8 cellular contexts compared by ENCODE assay signal in the genomic region with DNA sequence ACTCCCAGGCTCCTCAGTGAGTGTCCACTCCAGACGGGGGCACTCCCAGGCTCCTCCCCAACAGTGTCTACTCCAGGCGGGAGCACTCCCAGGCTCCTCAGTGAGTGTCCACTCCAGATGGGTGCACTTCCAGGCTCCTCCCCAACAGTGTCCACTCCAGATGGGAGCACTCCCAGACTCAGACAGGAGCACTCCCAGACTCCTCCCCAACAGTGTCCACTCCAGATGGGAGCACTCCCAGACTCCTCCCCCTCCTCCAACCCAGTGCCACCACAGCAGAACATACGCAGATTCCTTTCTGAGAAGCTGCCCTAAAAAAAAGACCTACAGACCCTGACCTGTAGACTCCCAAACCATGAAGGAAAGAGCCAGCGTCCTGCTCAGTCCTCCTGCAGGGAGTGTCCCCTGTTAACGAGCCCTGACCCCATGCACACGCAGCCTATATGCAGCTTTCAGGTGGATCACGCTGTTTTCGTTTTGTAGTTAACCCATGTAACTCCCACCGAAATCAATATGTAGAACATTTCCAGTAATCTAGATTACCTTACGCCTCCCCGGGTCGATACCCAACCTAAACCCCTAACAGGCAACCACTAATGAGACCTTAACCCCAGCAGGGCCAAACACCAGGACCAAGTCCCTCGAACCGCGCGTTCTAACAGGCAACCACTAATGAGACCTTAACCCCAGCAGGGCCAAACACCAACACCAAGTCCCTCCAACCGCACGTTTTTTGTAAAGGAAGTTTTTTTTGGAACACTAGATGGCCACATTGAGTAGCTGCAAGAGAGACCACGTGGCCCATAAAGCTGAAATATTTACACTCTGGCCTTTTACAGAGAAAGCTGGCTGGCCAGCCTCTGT. TPM values are rescaled to one million over a fixed set of nuclear protein-coding genes. Genes with fewer than 3 reads are reported as not detected.
DNase-seq lines count a peak whose midpoint lies in the region; ATAC-seq, FAIRE-seq and TF ChIP-seq lines count a peak whose summit lies in the region.

No MANE protein-coding gene starts in this region.

- H3K4me3 ChIP-seq in HFF-Myc (replicated peaks; ENCODE audit: low read depth, low read length): no peak overlapping the region
- no peak overlapping the region for H3K4me3 ChIP-seq in right atrium auricular region
- no peak overlapping the region for H3K4me3 ChIP-seq in small intestine (ENCODE audit: low read depth in 1 of 2, low read length in 2 of 2)

- H3K4me1 ChIP-seq in right atrium auricular region: peaks cover 0 to 6% of the 10 kb centered on the region in 2 donors
- H3K4me1 ChIP-seq in small intestine (ENCODE audit: control insufficient read depth in 2 of 2, insufficient read depth in 1 of 2, low read depth in 1 of 2, low read length in 1 of 2): no peaks in the 10 kb centered on the region

- WGBS in small intestine, 3 donors: 24 to 35% (median 28%) methylated on average over 19 of the region's 19 CpGs

- ATAC-seq in activated naive CD8-positive, alpha-beta T cell treated with anti-CD3 and anti-CD28 coated beads, Interleukin-2, amount 50 U/mL, for 24 hours: peak; percentile 53
- no peak for ATAC-seq in HG02973 (IDR thresholded peaks at IDR 0.05; ENCODE audit: unreplicated experiment)

- H3K27me3 Mint-ChIP-seq in activated naive CD8-positive, alpha-beta T cell treated with anti-CD3 and anti-CD28 coated beads, Interleukin-2, amount 50 U/mL, for 24 hours: no peaks in the 10 kb centered on the region

- no peak for FAIRE-seq in small intestine (lab: Jason Lieb, UNC)

- peaks cover 8% of the 10 kb centered on the region for H3K9me3 Mint-ChIP-seq in activated naive CD8-positive, alpha-beta T cell treated with anti-CD3 and anti-CD28 coated beads, Interleukin-2, amount 50 U/mL, for 24 hours

- H3K36me3 ChIP-seq in right atrium auricular region (no peaks in the 10 kb centered on the region), small intestine (ENCODE audit: control insufficient read depth in 2 of 2, insufficient read depth in 2 of 2, low read length in 2 of 2) (no peaks in the 10 kb centered on the region)

- DNase-seq in DMS 273 treated with DMSO at 0.1 percent for 48 hours (lab: John Stamatoyannopoulos, UW) (peak; percentile 37), HFF-Myc (ENCODE audit: extremely low read depth, low read depth) (peak; percentile 52), NCI-H82 (lab: John Stamatoyannopoulos, UW) (peak; percentile 74), right atrium auricular region (ENCODE audit: low spot score) (no peak), small intestine (peak; percentile 66)
- no peak for DNase-seq in activated naive CD8-positive, alpha-beta T cell treated with anti-CD3 and anti-CD28 coated beads, Interleukin-2, amount 50 U/mL, for 24 hours
- DNase-seq in stimulated activated CD8-positive, alpha-beta memory T cell treated with anti-CD3 and anti-CD28 coated beads, Interleukin-4, amount 100 ng/mL, for 48 hours: no peak

- no peak overlapping the region for H3K4me3 Mint-ChIP-seq in activated naive CD8-positive, alpha-beta T cell treated with anti-CD3 and anti-CD28 coated beads, Interleukin-2, amount 50 U/mL, for 24 hours

- peak; percentile 74 for TF ChIP-seq CTCF in HFF-Myc (IDR thresholded peaks at IDR 0.05; ENCODE audit: low read depth, low read length, missing control alignments)
- TF ChIP-seq CTCF in right atrium auricular region (IDR thresholded peaks at IDR 0.05): peak; percentile 31 to 66

- H3K27ac ChIP-seq in right atrium auricular region (no peak overlapping the region), small intestine (ENCODE audit: low read depth in 1 of 2, low read length in 1 of 2) (no peak overlapping the region)

- H3K4me1 Mint-ChIP-seq in activated naive CD8-positive, alpha-beta T cell treated with anti-CD3 and anti-CD28 coated beads, Interleukin-2, amount 50 U/mL, for 24 hours: peaks cover 31% of the 10 kb centered on the region

- no peaks in the 10 kb centered on the region for H3K9me3 ChIP-seq in right atrium auricular region
- no peaks in the 10 kb centered on the region for H3K9me3 ChIP-seq in small intestine (ENCODE audit: control insufficient read depth, low read depth)

- peaks cover 12% of the 10 kb centered on the region for H3K36me3 Mint-ChIP-seq in activated naive CD8-positive, alpha-beta T cell treated with anti-CD3 and anti-CD28 coated beads, Interleukin-2, amount 50 U/mL, for 24 hours (ENCODE audit: low read depth)

- no peaks in the 10 kb centered on the region for H3K27me3 ChIP-seq in right atrium auricular region
- H3K27me3 ChIP-seq in small intestine (ENCODE audit: control insufficient read depth in 2 of 2, insufficient read depth in 2 of 2, low read length in 2 of 2): no peaks in the 10 kb centered on the region

- peak overlapping the region; percentile 67 for H3K27ac Mint-ChIP-seq in activated naive CD8-positive, alpha-beta T cell treated with anti-CD3 and anti-CD28 coated beads, Interleukin-2, amount 50 U/mL, for 24 hours

RNA-seq across cellular contexts. Expression of a gene that starts 15.7 kb away (rescaled TPM):
- total RNA-seq in right atrium auricular region: 1 to 10 TPM; 4.4 to 4.6 TPM
- 1 to 10 TPM; 2.9 to 3.5 (median 3.1) TPM for polyA plus RNA-seq in small intestine

RNA-seq across cellular contexts. Expression of a gene that starts 17.2 kb away (rescaled TPM):
- 100 to 1,000 TPM; 172 to 238 TPM for total RNA-seq in right atrium auricular region
- 100 to 1,000 TPM in 2 of 3 donors, 10 to 100 TPM in 1; 58.3 to 166 (median 159) TPM for polyA plus RNA-seq in small intestine

RNA-seq across cellular contexts. Expression of a gene that starts 44.2 kb away (rescaled TPM):
- 10 to 100 TPM; 17.9 to 21.0 TPM for total RNA-seq in right atrium auricular region
- polyA plus RNA-seq in small intestine: 10 to 100 TPM; 22.5 to 36.7 (median 32.2) TPM

RNA-seq across cellular contexts. Expression of a gene that starts 55.8 kb away (rescaled TPM):
- 1 to 10 TPM; 5.0 to 6.4 TPM for total RNA-seq in right atrium auricular region
- 10 to 100 TPM; 14.1 to 17.7 (median 16.4) TPM for polyA plus RNA-seq in small intestine

Comparison
In these comparisons a context has a peak if more than half of its experiments do, and no peak if none do; other contexts are left out.
1. DNase-seq: peak in DMS 273 treated with DMSO at 0.1 percent for 48 hours (single experiment), HFF-Myc (single experiment), NCI-H82 (single experiment) and small intestine (single experiment); none in activated naive CD8-positive, alpha-beta T cell treated with anti-CD3 and anti-CD28 coated beads, Interleukin-2, amount 50 U/mL, for 24 hours (single experiment), right atrium auricular region (single experiment) and stimulated activated CD8-positive, alpha-beta memory T cell treated with anti-CD3 and anti-CD28 coated beads, Interleukin-4, amount 100 ng/mL, for 48 hours (single experiment).